9 cellular contexts compared by ENCODE assay signal in genomic region chr19:12668346-12668745, GRCh38. TPM values are rescaled to one million over a fixed set of nuclear protein-coding genes. Genes with fewer than 3 reads are reported as not detected.
A peak's percentile ranks its signal among the peaks of the same experiment; 100 is the strongest.
DNase-seq lines count a peak whose midpoint lies in the region; ATAC-seq and TF ChIP-seq lines count a peak whose summit lies in the region.
"Had no signal": no experiment of that assay in that cellular context is flagged by ENCODE, and none has a peak within 500 bp of the region (broad histone marks: within the 10 kb centered on the region; RNA-seq: fewer than 3 reads in every experiment).

No MANE protein-coding gene starts in this region.

- peak overlapping the region; percentile 87 for H3K4me3 ChIP-seq in CD8-positive, alpha-beta T cell (ENCODE audit: low read depth, low read length)
- H3K4me3 ChIP-seq in PC-9 (peak overlapping the region; percentile 69), epithelial cell of esophagus (ENCODE audit: low read length) (peak overlapping the region; percentile 94)

- H3K79me2 ChIP-seq in PC-9 (ENCODE audit: low read depth): peaks cover 39% of the 10 kb centered on the region

- no peak for DNase-seq in CD8-positive, alpha-beta T cell
- no peak for DNase-seq in PC-9
- no peak for DNase-seq in epithelial cell of esophagus (ENCODE audit: low read depth)
- no peak for DNase-seq in osteocyte (ENCODE audit: extremely low spot score, unreplicated experiment)
- no peak for DNase-seq in OCI-M2 (lab: John Stamatoyannopoulos, UW; ENCODE audit: unreplicated experiment)
- DNase-seq in RKO (ENCODE audit: low spot score): no peak
- no peak for DNase-seq in DMS53 (lab: John Stamatoyannopoulos, UW)
- DNase-seq: NCI-H510A treated with DMSO at 0.1 percent for 48 hours had no signal

- H3K27ac Mint-ChIP-seq in CD8-positive, alpha-beta T cell: peak overlapping the region; percentile 100
- peak overlapping the region; percentile 100 for H3K27ac Mint-ChIP-seq in osteocyte (ENCODE audit: unreplicated experiment)

- POLR2A ChIA-PET in CD8-positive, alpha-beta T cell (lab: Charles Lee): interaction anchor here (0.7 to 2.1 kb wide), 4 partner anchors 9 to 124 kb away, joined by 3 to 10 read pairs (median 6); partner anchors contain the start of genes DHPS, JUNB, ZNF490 and ZNF791
- POLR2A ChIA-PET in PC-9 (lab: Charles Lee; ENCODE audit: unreplicated experiment): no interaction called here

- TSS peak; percentile 45 for BruUV-seq in PC-9 (replicated peaks; lab: Mats Ljungman, UMichigan)

- no peaks in the 10 kb centered on the region for H4K20me1 ChIP-seq in PC-9 (ENCODE audit: insufficient read depth)

- H2AFZ ChIP-seq in PC-9: 0 out of 2 replicates have a peak overlapping the region, but pooled peaks have one; percentile 89

- H3K9me3 ChIP-seq in CD8-positive, alpha-beta T cell (ENCODE audit: low read length): no peaks in the 10 kb centered on the region
- no peaks in the 10 kb centered on the region for H3K9me3 ChIP-seq in PC-9 (ENCODE audit: insufficient read depth, low read depth)

- peak overlapping the region; percentile 81 for H3K4me2 ChIP-seq in PC-9

- peaks cover 10% of the 10 kb centered on the region for H3K36me3 ChIP-seq in CD8-positive, alpha-beta T cell (ENCODE audit: insufficient read depth, low read length)
- H3K36me3 ChIP-seq in PC-9 (ENCODE audit: low read depth): 0 out of 2 replicates have a peak, but pooled peaks cover 4% of the 10 kb centered on the region

- CTCF ChIA-PET in CD8-positive, alpha-beta T cell (lab: Charles Lee): interaction anchor here (1.0 to 7.9 kb wide), 3 partner anchors 29 to 103 kb away, joined by 3 to 151 read pairs (median 4); no protein-coding TSS in a partner anchor
- CTCF ChIA-PET in PC-9 (lab: Charles Lee): interaction anchor here (0.5 kb wide), 1 partner anchor 182 kb away, joined by 10 read pairs; no protein-coding TSS in a partner anchor

- no peaks in the 10 kb centered on the region for H3K9me2 ChIP-seq in PC-9 (ENCODE audit: insufficient read depth)

- H3K36me3 Mint-ChIP-seq in CD8-positive, alpha-beta T cell: peaks cover 41% of the 10 kb centered on the region
- peaks cover 6% of the 10 kb centered on the region for H3K36me3 Mint-ChIP-seq in osteocyte (ENCODE audit: unreplicated experiment)

- H3K4me1 ChIP-seq in CD8-positive, alpha-beta T cell (ENCODE audit: insufficient read depth, low read length): peaks cover 46% of the 10 kb centered on the region
- peaks cover 29% of the 10 kb centered on the region for H3K4me1 ChIP-seq in PC-9 (replicated peaks; ENCODE audit: insufficient read depth)

- H3K27me3 Mint-ChIP-seq in CD8-positive, alpha-beta T cell (ENCODE audit: low read depth): no peaks in the 10 kb centered on the region
- no peaks in the 10 kb centered on the region for H3K27me3 Mint-ChIP-seq in osteocyte (ENCODE audit: unreplicated experiment)

- no peak for TF ChIP-seq CTCF in CD8-positive, alpha-beta T cell (IDR thresholded peaks at IDR 0.05)
- no peak for TF ChIP-seq CTCF in PC-9 (conservative IDR thresholded peaks at IDR 0.05)
- TF ChIP-seq CTCF in epithelial cell of esophagus (IDR thresholded peaks at IDR 0.05; ENCODE audit: insufficient read depth, low read depth, low read length, missing control alignments): no peak
- no peak for TF ChIP-seq CTCF in osteocyte (IDR thresholded peaks at IDR 0.05)

- no peaks in the 10 kb centered on the region for H3K9me3 Mint-ChIP-seq in CD8-positive, alpha-beta T cell
- H3K9me3 Mint-ChIP-seq in osteocyte (ENCODE audit: unreplicated experiment): no peaks in the 10 kb centered on the region

- H3K4me1 Mint-ChIP-seq in CD8-positive, alpha-beta T cell (ENCODE audit: low read depth): peaks cover 58% of the 10 kb centered on the region
- peaks cover 36% of the 10 kb centered on the region for H3K4me1 Mint-ChIP-seq in osteocyte (ENCODE audit: unreplicated experiment)

- H3K4me3 Mint-ChIP-seq in CD8-positive, alpha-beta T cell: peak overlapping the region; percentile 90
- H3K4me3 Mint-ChIP-seq in osteocyte (ENCODE audit: unreplicated experiment): peak overlapping the region; percentile 87

- H3K27ac ChIP-seq in CD8-positive, alpha-beta T cell (ENCODE audit: low read depth, low read length): peak overlapping the region; percentile 97
- peak overlapping the region; percentile 81; the same call in 1 of the 2 replicates for H3K27ac ChIP-seq in PC-9

- no peak for ATAC-seq in CD8-positive, alpha-beta T cell
- no peak for ATAC-seq in HG02642 (IDR thresholded peaks at IDR 0.05; ENCODE audit: poor library complexity, unreplicated experiment)

- intact Hi-C loops in CD8-positive, alpha-beta T cell (cut with DNase I, micrococcal nuclease): loop anchor here (2.0 to 5.0 kb wide), 2 partner anchors 64 to 228 kb away; partner anchors contain the start of genes TRIR (in 1 of the 2) and ZNF443 (in 1 of the 2)
- intact Hi-C loops in PC-9 (cut with micrococcal nuclease; ENCODE audit: unreplicated experiment): loop anchor here (2.0 to 10.0 kb wide), 3 partner anchors 614 to 746 kb away; partner anchors contain the start of genes ZNF763 and ZNF878

- H3F3A ChIP-seq in PC-9 (ENCODE audit: insufficient read depth, low read depth): peaks cover 32% of the 10 kb centered on the region

- no peaks in the 10 kb centered on the region for H3K27me3 ChIP-seq in CD8-positive, alpha-beta T cell (ENCODE audit: insufficient read depth, low read length)
- no peaks in the 10 kb centered on the region for H3K27me3 ChIP-seq in PC-9 (ENCODE audit: insufficient read depth, low read depth)

RNA-seq across cellular contexts. Expression of gene WDR83, which starts 1.7 kb away (rescaled TPM):
- total RNA-seq in CD8-positive, alpha-beta T cell: 1 to 10 TPM; 7.4 to 10.0 TPM
- total RNA-seq in PC-9 (2021): 12.9 and 21.2 TPM in 2 replicates
- total RNA-seq in osteocyte: 11.4 and 12.4 TPM in 2 replicates

RNA-seq across cellular contexts. Expression of gene MAN2B1, which starts 1.8 kb away (rescaled TPM):
- 10 to 100 TPM; 74.8 to 82.2 TPM for total RNA-seq in CD8-positive, alpha-beta T cell
- total RNA-seq in PC-9 (2021) (41.5 and 48.2 TPM in 2 replicates), osteocyte (116 and 120 TPM in 2 replicates)

RNA-seq across cellular contexts. Expression of gene DHPS, which starts 13.3 kb away (rescaled TPM):
- 100 to 1,000 TPM in 1 of 2 experiments, 10 to 100 TPM in 1; 98.7 to 100 TPM for total RNA-seq in CD8-positive, alpha-beta T cell
- total RNA-seq in PC-9 (2021): 106 and 121 TPM in 2 replicates
- total RNA-seq in osteocyte: 64.3 and 68.4 TPM in 2 replicates

RNA-seq across cellular contexts. Expression of gene GNG14, which starts 19.5 kb away (rescaled TPM):
- total RNA-seq in CD8-positive, alpha-beta T cell: not detected
- not detected in 2 replicates for total RNA-seq in PC-9 (2021)
- total RNA-seq in osteocyte: not detected in 2 replicates

RNA-seq across cellular contexts. Expression of gene FBXW9, which starts 28.1 kb away (rescaled TPM):
- total RNA-seq in CD8-positive, alpha-beta T cell: 1 to 10 TPM; 2.3 to 2.8 TPM
- total RNA-seq in PC-9 (2021): 21.0 and 21.9 TPM in 2 replicates
- total RNA-seq in osteocyte: 10.9 and 11.4 TPM in 2 replicates
